In genomic region chr12:46372131-46372851, GRCh38 we compare ENCODE assay signal across 8 cellular contexts. TPM values are rescaled to one million over a fixed set of nuclear protein-coding genes. Genes with fewer than 3 reads are reported as not detected.
DNase-seq lines count a peak whose midpoint lies in the region; ATAC-seq and TF ChIP-seq lines count a peak whose summit lies in the region.

SLC38A2 (minus strand) TSS chr12:46372773; CDS start chr12:46371293, 1,480 bp downstream.

- H3K9me3 ChIP-seq in DND-41 (ENCODE audit: insufficient read depth, low read length, severe bottlenecking) (no peaks in the 10 kb centered on the region), RWPE2 (ENCODE audit: severe bottlenecking) (no peaks in the 10 kb centered on the region), stomach smooth muscle (ENCODE audit: control insufficient read depth in 2 of 2, low read length in 2 of 2) (no peaks in the 10 kb centered on the region)

- H3K27me3 ChIP-seq in DND-41 (ENCODE audit: insufficient read depth, low read length, poor library complexity) (no peaks in the 10 kb centered on the region), KMS-11 (ENCODE audit: insufficient read depth, low read depth) (no peaks in the 10 kb centered on the region), RWPE2 (ENCODE audit: insufficient read depth, poor library complexity, severe bottlenecking) (no peaks in the 10 kb centered on the region), stomach smooth muscle (ENCODE audit: control insufficient read depth in 1 of 2, insufficient read depth in 2 of 2, low read length in 2 of 2) (no peaks in the 10 kb centered on the region)

- peaks cover 17% of the 10 kb centered on the region for H3K27me3 Mint-ChIP-seq in nephron progenitor cell (ENCODE audit: low read depth, poor library complexity)

- peaks cover 55% of the 10 kb centered on the region for H3K79me2 ChIP-seq in DND-41 (ENCODE audit: insufficient read depth, low read length)
- peaks cover 51% of the 10 kb centered on the region for H3K79me2 ChIP-seq in KMS-11 (ENCODE audit: insufficient read depth, low read depth)

- H4K20me1 ChIP-seq in DND-41 (ENCODE audit: insufficient read depth, low read length) = peaks cover 44% of the 10 kb centered on the region
- H4K20me1 ChIP-seq in KMS-11 (ENCODE audit: insufficient read depth) = 0 out of 2 replicates have a peak, but pooled peaks cover 8% of the 10 kb centered on the region

- H3K4me1 ChIP-seq in DND-41 (ENCODE audit: insufficient read depth, low read length) (peaks cover 57% of the 10 kb centered on the region), KMS-11 (ENCODE audit: low read depth, poor library complexity, severe bottlenecking) (peaks cover 41% of the 10 kb centered on the region), RWPE2 (ENCODE audit: insufficient read depth, poor library complexity, severe bottlenecking) (peaks cover 27% of the 10 kb centered on the region), stomach smooth muscle (ENCODE audit: control insufficient read depth, insufficient read depth, low read length) (peaks cover 32% of the 10 kb centered on the region)

- peaks cover 56% of the 10 kb centered on the region for H3K4me1 Mint-ChIP-seq in nephron progenitor cell

- H3K4me3 ChIP-seq in DND-41 (ENCODE audit: low read depth in 1 of 2, low read length in 2 of 2) = peak within 1 kb of the TSS; percentile 71 to 86
- H3K4me3 ChIP-seq in KMS-11 (IDR thresholded peaks at IDR 0.05; ENCODE audit: insufficient read depth, low read depth, low read length) = peak within 1 kb of the TSS; percentile 71
- peak within 1 kb of the TSS; percentile 77 for H3K4me3 ChIP-seq in RWPE2 (ENCODE audit: severe bottlenecking)
- H3K4me3 ChIP-seq in fibroblast of the aortic adventitia (ENCODE audit: low read depth, low read length) = peak within 1 kb of the TSS; percentile 96
- peak within 1 kb of the TSS; percentile 94 to 99 for H3K4me3 ChIP-seq in stomach smooth muscle (ENCODE audit: low read length in 2 of 2)

- DNase-seq in DND-41 (peak; percentile 97), RWPE2 (ENCODE audit: low spot score) (peak; percentile 96), fibroblast of the aortic adventitia (ENCODE audit: low read depth) (peak; percentile 92), nephron progenitor cell (peak; percentile 65)
- peak; percentile 99 for DNase-seq in activated effector memory CD4-positive, alpha-beta T cell treated with anti-CD3 and anti-CD28 coated beads, Interleukin-2, amount 50 U/mL, for 16 hours

- peak within 1 kb of the TSS; percentile 98 for H3K27ac ChIP-seq in DND-41 (ENCODE audit: low read length)
- H3K27ac ChIP-seq in KMS-11 = peak within 1 kb of the TSS; percentile 89
- peak within 1 kb of the TSS; percentile 96 for H3K27ac ChIP-seq in RWPE2 (ENCODE audit: poor library complexity, severe bottlenecking)
- peak within 1 kb of the TSS; percentile 97 for H3K27ac ChIP-seq in stomach smooth muscle (ENCODE audit: low read length)

- peak within 1 kb of the TSS; percentile 97 for H3K9ac ChIP-seq in DND-41 (ENCODE audit: low read depth, low read length)
- peak within 1 kb of the TSS; percentile 93 for H3K9ac ChIP-seq in KMS-11
- H3K9ac ChIP-seq in stomach smooth muscle (ENCODE audit: low read length in 2 of 2) = peak within 1 kb of the TSS; percentile 92 to 95

- H3K9me3 Mint-ChIP-seq in nephron progenitor cell = no peaks in the 10 kb centered on the region

- peak within 1 kb of the TSS; percentile 99 for H3K4me3 Mint-ChIP-seq in nephron progenitor cell

- TF ChIP-seq CTCF in DND-41 (IDR thresholded peaks at IDR 0.05; ENCODE audit: borderline replicate concordance, extremely low read depth, low read length, poor library complexity, severe bottlenecking) (no peak), KMS-11 (conservative IDR thresholded peaks at IDR 0.05; ENCODE audit: low read depth, low read length) (no peak), RWPE2 (IDR thresholded peaks at IDR 0.05; ENCODE audit: poor library complexity, severe bottlenecking) (no peak), fibroblast of the aortic adventitia (IDR thresholded peaks at IDR 0.05; ENCODE audit: insufficient read depth, low read length) (no peak), nephron progenitor cell (IDR thresholded peaks at IDR 0.05) (no peak)

- peaks cover 35% of the 10 kb centered on the region for H3K36me3 Mint-ChIP-seq in nephron progenitor cell (ENCODE audit: low read depth)

- peak within 1 kb of the TSS; percentile 100 for H3K27ac Mint-ChIP-seq in nephron progenitor cell

- H3K4me2 ChIP-seq in DND-41 (ENCODE audit: insufficient read depth, low read length) (peak within 1 kb of the TSS; percentile 86), KMS-11 (peak within 1 kb of the TSS; percentile 93)

- H2AFZ ChIP-seq in DND-41 (ENCODE audit: low read depth, low read length) (peak within 1 kb of the TSS; percentile 85), KMS-11 (ENCODE audit: low read depth) (peak within 1 kb of the TSS; percentile 92)

- H3K36me3 ChIP-seq in DND-41 (ENCODE audit: insufficient read depth, low read length) = peaks cover 47% of the 10 kb centered on the region
- peaks cover 22% of the 10 kb centered on the region for H3K36me3 ChIP-seq in KMS-11 (ENCODE audit: insufficient read depth)
- H3K36me3 ChIP-seq in RWPE2 (ENCODE audit: low read depth) = peaks cover 52% of the 10 kb centered on the region
- peaks cover 16 to 31% of the 10 kb centered on the region in 2 donors for H3K36me3 ChIP-seq in stomach smooth muscle (ENCODE audit: control insufficient read depth in 2 of 2, insufficient read depth in 2 of 2, low read length in 2 of 2)

- ATAC-seq in DND-41 (ENCODE audit: insufficient read depth, low read depth) = peak; percentile 80
- ATAC-seq in GM21717 (IDR thresholded peaks at IDR 0.05; ENCODE audit: unreplicated experiment) = peak; percentile 80
- peak; percentile 88 for ATAC-seq in RWPE2 (ENCODE audit: low read depth)

RNA-seq across cellular contexts. Expression of gene SLC38A2, which starts in this region (rescaled TPM):
- total RNA-seq in fibroblast of the aortic adventitia (ENCODE audit: low replicate concordance) = 1,199 and 1,239 TPM in 2 replicates

Comparison
In these comparisons a context has a peak if more than half of its experiments do, and no peak if none do; other contexts are left out.
1. Peak in every context shown above with its lines: DNase-seq, ATAC-seq, H3K4me3 ChIP-seq and H3K27ac ChIP-seq.